Comparison of ENCODE assay signal across 13 cellular contexts in the genomic region with DNA sequence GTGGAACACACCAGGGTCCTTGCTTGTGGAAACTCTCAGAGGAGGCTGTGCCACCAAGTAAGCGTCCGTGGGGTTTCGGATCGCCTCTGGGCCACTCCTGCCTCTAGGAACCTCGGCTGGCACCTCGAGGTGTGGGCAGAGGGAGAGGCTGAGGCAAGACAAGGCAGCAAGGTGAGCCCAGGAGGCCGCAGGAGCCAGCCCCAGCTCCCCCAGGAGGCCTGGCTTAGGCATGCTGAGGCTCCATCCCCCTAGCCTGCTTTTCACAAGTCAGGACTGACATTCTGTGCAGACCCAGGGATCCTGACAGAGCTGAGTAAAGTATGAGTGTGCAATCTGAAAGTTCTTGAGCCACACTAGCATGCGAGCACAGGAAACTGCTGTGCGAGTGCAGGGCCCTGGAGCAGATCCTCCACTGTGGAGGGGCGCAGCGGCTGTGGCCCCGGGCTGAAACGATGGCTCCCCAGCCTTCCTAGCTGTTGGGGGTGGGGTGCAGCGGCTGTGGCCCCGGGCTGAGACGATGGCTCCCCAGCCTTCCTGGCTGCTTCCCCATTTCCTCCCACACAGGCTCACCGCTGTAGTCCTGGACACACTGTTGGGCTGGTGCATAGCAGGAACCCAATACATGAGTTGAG.
DNase-seq lines count a peak whose midpoint lies in the region; ATAC-seq and TF ChIP-seq lines count a peak whose summit lies in the region.
"Had no signal": no experiment of that assay in that cellular context is flagged by ENCODE, and none has a peak within 500 bp of the region (broad histone marks: within the 10 kb centered on the region; RNA-seq: fewer than 3 reads in every experiment).

No MANE protein-coding gene starts in this region.

- peak overlapping the region; percentile 71 for H2BK120ac ChIP-seq in mesenchymal stem cell (ENCODE audit: low read depth, low read length)

- H3K27ac Mint-ChIP-seq in CD8-positive, alpha-beta memory T cell = no peak overlapping the region
- H3K27ac Mint-ChIP-seq in WTC11 (no peak overlapping the region), natural killer cell (no peak overlapping the region)
- H3K27ac Mint-ChIP-seq: activated naive CD8-positive, alpha-beta T cell treated with anti-CD3 and anti-CD28 coated beads for 36 hours; memory B cell had no signal

- no peaks in the 10 kb centered on the region for H3K36me3 ChIP-seq in CD8-positive, alpha-beta memory T cell (ENCODE audit: insufficient read depth, low read length)
- no peaks in the 10 kb centered on the region for H3K36me3 ChIP-seq in mesenchymal stem cell (ENCODE audit: control insufficient read depth in 1 of 2, insufficient read depth in 2 of 2, low read depth in 1 of 2, low read length in 2 of 2)

- peak overlapping the region; percentile 75 to 93 for H2BK12ac ChIP-seq in mesenchymal stem cell (ENCODE audit: low read length in 2 of 2)

- peak overlapping the region; percentile 40 to 58 for H3K18ac ChIP-seq in mesenchymal stem cell (ENCODE audit: low read depth in 1 of 2, low read length in 2 of 2)

- H4K91ac ChIP-seq in mesenchymal stem cell (ENCODE audit: low read length) = peak overlapping the region; percentile 57

- no peaks in the 10 kb centered on the region for H3K9me3 Mint-ChIP-seq in CD8-positive, alpha-beta memory T cell
- no peaks in the 10 kb centered on the region for H3K9me3 Mint-ChIP-seq in WTC11
- no peaks in the 10 kb centered on the region for H3K9me3 Mint-ChIP-seq in natural killer cell
- H3K9me3 Mint-ChIP-seq: activated naive CD8-positive, alpha-beta T cell treated with anti-CD3 and anti-CD28 coated beads for 36 hours; memory B cell had no signal

- WGBS in mesenchymal stem cell = 84% methylated on average over 17 of the region's 17 CpGs

- POLR2A ChIA-PET in CD8-positive, alpha-beta memory T cell (lab: Charles Lee) = no interaction called here
- POLR2A ChIA-PET in WTC11 (lab: Charles Lee) = no interaction called here

- H4K8ac ChIP-seq in mesenchymal stem cell (ENCODE audit: low read length) = peak overlapping the region; percentile 62

- H3K4me2 ChIP-seq in mesenchymal stem cell (ENCODE audit: low read length, poor library complexity, severe bottlenecking) = no peak overlapping the region

- H3K4me1 Mint-ChIP-seq in CD8-positive, alpha-beta memory T cell = peaks cover 9 to 11% (median 11%) of the 10 kb centered on the region in 3 donors
- H3K4me1 Mint-ChIP-seq in WTC11 (peaks cover 23% of the 10 kb centered on the region), natural killer cell (peaks cover 8 to 11% of the 10 kb centered on the region in 2 donors)
- H3K4me1 Mint-ChIP-seq: memory B cell had no signal

- H2AK5ac ChIP-seq in mesenchymal stem cell (ENCODE audit: low read length, severe bottlenecking) = peak overlapping the region; percentile 31

- H3K27me3 Mint-ChIP-seq in CD8-positive, alpha-beta memory T cell = peaks cover 3 to 6% of the 10 kb centered on the region in 2 donors
- no peaks in the 10 kb centered on the region for H3K27me3 Mint-ChIP-seq in WTC11 (ENCODE audit: low read depth)
- no peaks in the 10 kb centered on the region for H3K27me3 Mint-ChIP-seq in natural killer cell (ENCODE audit: low read depth in 2 of 2)
- H3K27me3 Mint-ChIP-seq: activated naive CD8-positive, alpha-beta T cell treated with anti-CD3 and anti-CD28 coated beads for 36 hours had no signal

- H2AFZ ChIP-seq in mesenchymal stem cell (ENCODE audit: low read depth, low read length) = no peak overlapping the region

- peak overlapping the region; percentile 54 for H3K9ac ChIP-seq in mesenchymal stem cell (ENCODE audit: low read length)

- no peaks in the 10 kb centered on the region for H3K9me3 ChIP-seq in CD8-positive, alpha-beta memory T cell (ENCODE audit: low read length)
- no peaks in the 10 kb centered on the region for H3K9me3 ChIP-seq in mesenchymal stem cell (ENCODE audit: control insufficient read depth, low read length)

- no peaks in the 10 kb centered on the region for H3K4me1 ChIP-seq in CD8-positive, alpha-beta memory T cell (ENCODE audit: insufficient read depth, low read length)
- H3K4me1 ChIP-seq in mesenchymal stem cell (ENCODE audit: control insufficient read depth, insufficient read depth, low read depth, low read length) = peaks cover 20% of the 10 kb centered on the region

- peak overlapping the region; percentile 24 for H3K27ac ChIP-seq in CD8-positive, alpha-beta memory T cell (ENCODE audit: low read depth, low read length)
- no peak overlapping the region for H3K27ac ChIP-seq in mesenchymal stem cell (ENCODE audit: low read length, poor library complexity, severe bottlenecking)
- H3K27ac ChIP-seq: VCaP had no signal

- peak; percentile 48 for ATAC-seq in HG03520 (IDR thresholded peaks at IDR 0.05; ENCODE audit: unreplicated experiment)
- no peak for ATAC-seq in WTC11
- no peak for ATAC-seq in natural killer cell
- no peak for ATAC-seq in HG03139 (IDR thresholded peaks at IDR 0.05; ENCODE audit: unreplicated experiment)
- ATAC-seq: HCT116 had no signal

- H2BK5ac ChIP-seq in mesenchymal stem cell (ENCODE audit: low read depth, low read length, poor library complexity, severe bottlenecking) = no peak overlapping the region

- intact Hi-C loops in natural killer cell (cut with micrococcal nuclease) = no loop called here

- no peak overlapping the region for H3K23ac ChIP-seq in mesenchymal stem cell (ENCODE audit: low read length in 2 of 2)

- H3K36me3 Mint-ChIP-seq in CD8-positive, alpha-beta memory T cell = no peaks in the 10 kb centered on the region
- no peaks in the 10 kb centered on the region for H3K36me3 Mint-ChIP-seq in WTC11
- no peaks in the 10 kb centered on the region for H3K36me3 Mint-ChIP-seq in natural killer cell
- H3K36me3 Mint-ChIP-seq: activated naive CD8-positive, alpha-beta T cell treated with anti-CD3 and anti-CD28 coated beads for 36 hours; memory B cell had no signal

- peak overlapping the region in 1 of 2 experiments; percentile 76 for H3K4ac ChIP-seq in mesenchymal stem cell (ENCODE audit: low read depth in 1 of 2, low read length in 2 of 2)

- no peak for DNase-seq in CD8-positive, alpha-beta memory T cell
- DNase-seq in cardiac fibroblast (ENCODE audit: low read depth in 2 of 2) = peak; percentile 37 to 57
- no peak for DNase-seq in mesenchymal stem cell
- DNase-seq in AG08396 (ENCODE audit: low spot score) = no peak
- no peak for DNase-seq in WTC11 (ENCODE audit: low spot score)
- no peak for DNase-seq in natural killer cell
- DNase-seq: activated naive CD8-positive, alpha-beta T cell treated with anti-CD3 and anti-CD28 coated beads for 36 hours; small intestine had no signal

- no peak overlapping the region for H3K4me3 Mint-ChIP-seq in CD8-positive, alpha-beta memory T cell
- H3K4me3 Mint-ChIP-seq in WTC11 = no peak overlapping the region
- no peak overlapping the region for H3K4me3 Mint-ChIP-seq in natural killer cell
- H3K4me3 Mint-ChIP-seq: activated naive CD8-positive, alpha-beta T cell treated with anti-CD3 and anti-CD28 coated beads for 36 hours; memory B cell had no signal

- H2BK15ac ChIP-seq in mesenchymal stem cell (ENCODE audit: low read depth, poor library complexity, severe bottlenecking) = peak overlapping the region; percentile 49

- TF ChIP-seq CTCF in cardiac fibroblast (IDR thresholded peaks at IDR 0.05; ENCODE audit: low read depth, low read length) (no peak), WTC11 (IDR thresholded peaks at IDR 0.05) (no peak), natural killer cell (IDR thresholded peaks at IDR 0.05) (no peak)

- H3K14ac ChIP-seq in mesenchymal stem cell (ENCODE audit: low read length in 2 of 2) = peak overlapping the region in 1 of 2 experiments; percentile 83

- H3K27me3 ChIP-seq in CD8-positive, alpha-beta memory T cell (ENCODE audit: insufficient read depth, low read length, poor library complexity, severe bottlenecking) = no peaks in the 10 kb centered on the region
- H3K27me3 ChIP-seq in mesenchymal stem cell (ENCODE audit: control insufficient read depth in 1 of 2, insufficient read depth in 1 of 2, low read length in 2 of 2) = no peaks in the 10 kb centered on the region

- CTCF ChIA-PET in CD8-positive, alpha-beta memory T cell (lab: Charles Lee) = no interaction called here
- CTCF ChIA-PET in WTC11 (lab: Charles Lee) = interaction anchor here (1.5 to 2.9 kb wide), 2 partner anchors 39 to 110 kb away, joined by 5 to 15 read pairs; no protein-coding TSS in a partner anchor

- no peaks in the 10 kb centered on the region for H3K79me1 ChIP-seq in mesenchymal stem cell (replicated peaks; ENCODE audit: low read length, poor library complexity, severe bottlenecking)

- no peak overlapping the region for H3K4me3 ChIP-seq in CD8-positive, alpha-beta memory T cell (ENCODE audit: low read length)
- H3K4me3 ChIP-seq in cardiac fibroblast (replicated peaks in 1 of 2; ENCODE audit: low read depth in 2 of 2, low read length in 2 of 2) (no peak overlapping the region), mesenchymal stem cell (ENCODE audit: insufficient read depth in 1 of 2, low read depth in 1 of 2, low read length in 2 of 2) (no peak overlapping the region)

TF ChIP-seq in WTC11, 78 proteins besides CTCF, POLR2A, EP300 and RAD21 (continues in another document):
- TF ChIP-seq TEAD1 (CRISPR knock-in tag; IDR thresholded peaks at IDR 0.05) (no peak), FOXK1 (CRISPR knock-in tag; IDR thresholded peaks at IDR 0.05) (no peak)
- TF ChIP-seq, protein P1, sequence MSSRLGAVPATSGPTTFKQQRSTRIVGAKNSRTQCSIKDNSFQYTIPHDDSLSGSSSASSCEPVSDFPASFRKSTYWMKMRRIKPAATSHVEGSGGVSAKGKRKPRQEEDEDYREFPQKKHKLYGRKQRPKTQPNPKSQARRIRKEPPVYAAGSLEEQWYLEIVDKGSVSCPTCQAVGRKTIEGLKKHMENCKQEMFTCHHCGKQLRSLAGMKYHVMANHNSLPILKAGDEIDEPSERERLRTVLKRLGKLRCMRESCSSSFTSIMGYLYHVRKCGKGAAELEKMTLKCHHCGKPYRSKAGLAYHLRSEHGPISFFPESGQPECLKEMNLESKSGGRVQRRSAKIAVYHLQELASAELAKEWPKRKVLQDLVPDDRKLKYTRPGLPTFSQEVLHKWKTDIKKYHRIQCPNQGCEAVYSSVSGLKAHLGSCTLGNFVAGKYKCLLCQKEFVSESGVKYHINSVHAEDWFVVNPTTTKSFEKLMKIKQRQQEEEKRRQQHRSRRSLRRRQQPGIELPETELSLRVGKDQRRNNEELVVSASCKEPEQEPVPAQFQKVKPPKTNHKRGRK (CRISPR knock-in tag; IDR thresholded peaks at IDR 0.05; ENCODE audit: borderline replicate concordance) = no peak

Comparison
In these comparisons a context has a peak if more than half of its experiments do, and no peak if none do; other contexts are left out.
1. DNase-seq: peak in cardiac fibroblast (2 of 2); none in CD8-positive, alpha-beta memory T cell (0 of 5), mesenchymal stem cell (single experiment), AG08396 (single experiment), WTC11 (single experiment) and natural killer cell (single experiment).